ENCODE assay signal across 10 cellular contexts in genomic region chr10:32004161-32004591, GRCh38. TPM values are rescaled to one million over a fixed set of nuclear protein-coding genes. Genes with fewer than 3 reads are reported as not detected.
DNase-seq lines count a peak whose midpoint lies in the region; ATAC-seq and TF ChIP-seq lines count a peak whose summit lies in the region.
"Had no signal": no experiment of that assay in that cellular context is flagged by ENCODE, and none has a peak within 500 bp of the region (broad histone marks: within the 10 kb centered on the region; RNA-seq: fewer than 3 reads in every experiment).

No MANE protein-coding gene starts in this region.

- H3K27me3 ChIP-seq in HUES64 (ENCODE audit: insufficient read depth, low read length): no peaks in the 10 kb centered on the region
- no peaks in the 10 kb centered on the region for H3K27me3 ChIP-seq in tibial nerve

- WGBS in HUES64: 68% methylated on average over 3 of the region's 3 CpGs
- WGBS in tibial nerve, 2 donors: 48 to 50% methylated on average over 3 of the region's 3 CpGs

- no peaks in the 10 kb centered on the region for H3K9me3 Mint-ChIP-seq in activated CD4-positive, alpha-beta memory T cell treated with anti-CD3 and anti-CD28 coated beads, Interleukin-2, amount 10 ng/mL, durations not matched to agents 7 days and 5 days

- H3K4me1 ChIP-seq in HUES64 (ENCODE audit: insufficient read depth, low read length): peaks cover 46% of the 10 kb centered on the region
- H3K4me1 ChIP-seq in mucosa of descending colon (ENCODE audit: low read depth): no peaks in the 10 kb centered on the region
- H3K4me1 ChIP-seq in tibial nerve: peaks cover 0 to 23% (median 8%) of the 10 kb centered on the region in 4 donors

- TF ChIP-seq CTCF in mucosa of descending colon (IDR thresholded peaks at IDR 0.05) (no peak), tibial nerve (IDR thresholded peaks at IDR 0.05) (no peak)

- TF ChIP-seq EP300 in tibial nerve (IDR thresholded peaks at IDR 0.05): no peak

- peaks cover 17% of the 10 kb centered on the region for H3K36me3 Mint-ChIP-seq in activated CD4-positive, alpha-beta memory T cell treated with anti-CD3 and anti-CD28 coated beads, Interleukin-2, amount 10 ng/mL, durations not matched to agents 7 days and 5 days (ENCODE audit: low read depth)

- no peak for TF ChIP-seq POLR2A in tibial nerve (IDR thresholded peaks at IDR 0.05)

- POLR2A ChIA-PET in activated CD4-positive, alpha-beta memory T cell treated with anti-CD3 and anti-CD28 coated beads, Interleukin-2, amount 10 ng/mL, durations not matched to agents 7 days and 5 days (lab: Charles Lee): interaction anchor here (1.1 to 1.9 kb wide), 3 partner anchors 11 to 142 kb away, joined by 6 to 7 read pairs (median 6); no protein-coding TSS in a partner anchor

- H3K4me3 Mint-ChIP-seq in activated CD4-positive, alpha-beta memory T cell treated with anti-CD3 and anti-CD28 coated beads, Interleukin-2, amount 10 ng/mL, durations not matched to agents 7 days and 5 days: no peak overlapping the region
- H3K4me3 Mint-ChIP-seq: activated naive CD8-positive, alpha-beta T cell had no signal

- H3K27me3 Mint-ChIP-seq in activated CD4-positive, alpha-beta memory T cell treated with anti-CD3 and anti-CD28 coated beads, Interleukin-2, amount 10 ng/mL, durations not matched to agents 7 days and 5 days: no peaks in the 10 kb centered on the region
- H3K27me3 Mint-ChIP-seq: activated naive CD8-positive, alpha-beta T cell had no signal

- no peak overlapping the region for H3K27ac Mint-ChIP-seq in activated CD4-positive, alpha-beta memory T cell treated with anti-CD3 and anti-CD28 coated beads, Interleukin-2, amount 10 ng/mL, durations not matched to agents 7 days and 5 days

- H3K4me1 Mint-ChIP-seq in activated CD4-positive, alpha-beta memory T cell treated with anti-CD3 and anti-CD28 coated beads, Interleukin-2, amount 10 ng/mL, durations not matched to agents 7 days and 5 days: peaks cover 6% of the 10 kb centered on the region

- ATAC-seq in mucosa of descending colon (peak; percentile 62), HG03520 (IDR thresholded peaks at IDR 0.05; ENCODE audit: unreplicated experiment) (no peak)

- no peak overlapping the region for H3K9ac ChIP-seq in HUES64 (ENCODE audit: low read depth, low read length)

- H3K9me3 ChIP-seq in HUES64 (ENCODE audit: insufficient read depth, low read depth, low read length): no peaks in the 10 kb centered on the region
- H3K9me3 ChIP-seq in mucosa of descending colon: no peaks in the 10 kb centered on the region
- no peaks in the 10 kb centered on the region for H3K9me3 ChIP-seq in tibial nerve

- intact Hi-C loops in mucosa of descending colon (cut with DNase I, micrococcal nuclease): no loop called here

- peaks cover 18% of the 10 kb centered on the region for H3K36me3 ChIP-seq in HUES64 (ENCODE audit: insufficient read depth, low read length)
- no peaks in the 10 kb centered on the region for H3K36me3 ChIP-seq in mucosa of descending colon (ENCODE audit: low read depth)
- peaks cover 0 to 17% (median 0%) of the 10 kb centered on the region in 3 donors for H3K36me3 ChIP-seq in tibial nerve

- DNase-seq in Ammon's horn (ENCODE audit: low spot score) (peak; percentile 67), cerebellar cortex (ENCODE audit: low spot score) (peak; percentile 26), mucosa of descending colon (no peak), NCI-H146 treated with DMSO at 0.1 percent for 48 hours (lab: John Stamatoyannopoulos, UW; ENCODE audit: unreplicated experiment) (no peak), tibial nerve (ENCODE audit: low spot score in 2 of 2) (no peak)
- DNase-seq in activated CD4-positive, alpha-beta memory T cell treated with anti-CD3 and anti-CD28 coated beads, Interleukin-2, amount 10 ng/mL, durations not matched to agents 7 days and 5 days: no peak
- DNase-seq: NCI-H1930 had no signal

- CTCF ChIA-PET in activated CD4-positive, alpha-beta memory T cell treated with anti-CD3 and anti-CD28 coated beads, Interleukin-2, amount 10 ng/mL, durations not matched to agents 7 days and 5 days (lab: Charles Lee): interaction anchor here (0.6 to 8.8 kb wide), 5 partner anchors 11 to 193 kb away, joined by 3 to 65 read pairs (median 3); no protein-coding TSS in a partner anchor

- H3K4me3 ChIP-seq in HUES64 (ENCODE audit: low read length): no peak overlapping the region
- no peak overlapping the region for H3K4me3 ChIP-seq in mucosa of descending colon
- H3K4me3 ChIP-seq in tibial nerve: no peak overlapping the region

- H3K27ac ChIP-seq in HUES64 (ENCODE audit: low read depth, low read length) (peak overlapping the region; percentile 25; the same call in 1 of the 2 replicates), tibial nerve (peak overlapping the region in 2 of 4 donors; percentile 12 to 36)

RNA-seq across cellular contexts. Expression of gene KIF5B, which starts 52.0 kb away (rescaled TPM):
- polyA plus RNA-seq in HUES64 (2013, experiment 1 of 2): 61.4 TPM
- polyA plus RNA-seq in HUES64 (2013, experiment 2 of 2): 71.4 TPM
- total RNA-seq in mucosa of descending colon: 100 to 1,000 TPM in 2 of 3 donors, 10 to 100 TPM in 1; 91.6 to 188 (median 109) TPM
- total RNA-seq in activated CD4-positive, alpha-beta memory T cell treated with anti-CD3 and anti-CD28 coated beads, Interleukin-2, amount 10 ng/mL, durations not matched to agents 7 days and 5 days: 10 to 100 TPM; 79.8 to 80.8 TPM
- total RNA-seq in tibial nerve: 100 to 1,000 TPM; 118 to 162 (median 144) TPM

Comparison
In these comparisons a context has a peak if more than half of its experiments do, and no peak if none do; other contexts are left out.
1. DNase-seq: peak in Ammon's horn (single experiment) and cerebellar cortex (single experiment); none in mucosa of descending colon (0 of 3), NCI-H146 treated with DMSO at 0.1 percent for 48 hours (single experiment), activated CD4-positive, alpha-beta memory T cell treated with anti-CD3 and anti-CD28 coated beads, Interleukin-2, amount 10 ng/mL, durations not matched to agents 7 days and 5 days (single experiment) and tibial nerve (0 of 2).